28 cellular contexts compared by ENCODE assay signal in genomic region chr1:6966326-6966725, GRCh38.
"Had no signal": no experiment of that assay in that cellular context is flagged by ENCODE, and none has a peak within 500 bp of the region (broad histone marks: within the 10 kb centered on the region; RNA-seq: fewer than 3 reads in every experiment).

No MANE protein-coding gene starts in this region.

- H3K9me3 Mint-ChIP-seq: naive thymus-derived CD4-positive, alpha-beta T cell; natural killer cell; nephron; neural progenitor cell; stimulated activated naive CD8-positive, alpha-beta T cell treated with anti-CD3 and anti-CD28 coated beads, Interleukin-15, amount 100 ng/mL, for 72 hours; type B pancreatic cell had no signal

- H3K4me3 Mint-ChIP-seq: naive thymus-derived CD4-positive, alpha-beta T cell; natural killer cell; neural progenitor cell; stimulated activated memory B cell treated with anti-CD40 and anti-IgM and Interleukin-4, amounts not matched to agents 10 μg/mL and 1 μg/mL and 100 μg/mL, for 72 hours; stimulated activated naive CD8-positive, alpha-beta T cell treated with anti-CD3 and anti-CD28 coated beads, Interleukin-15, amount 100 ng/mL, for 72 hours; type B pancreatic cell had no signal

- H3K36me3 Mint-ChIP-seq: naive thymus-derived CD4-positive, alpha-beta T cell; natural killer cell; neural progenitor cell; stimulated activated memory B cell treated with anti-CD40 and anti-IgM and Interleukin-4, amounts not matched to agents 10 μg/mL and 1 μg/mL and 100 μg/mL, for 72 hours; type B pancreatic cell had no signal

- H3K9ac ChIP-seq: neural progenitor cell had no signal

- H3K9me3 ChIP-seq: pancreas, prostate gland, right atrium auricular region, suprapubic skin, testis, tibial artery, transverse colon, upper lobe of right lung, uterus had no signal

- H2AFZ ChIP-seq: neural progenitor cell had no signal

- ATAC-seq: naive thymus-derived CD4-positive, alpha-beta T cell; natural killer cell; pancreas; sciatic nerve; stimulated activated memory B cell treated with anti-CD40 and anti-IgM and Interleukin-4, amounts not matched to agents 10 μg/mL and 1 μg/mL and 100 μg/mL, for 72 hours; stimulated activated naive CD8-positive, alpha-beta T cell treated with anti-CD3 and anti-CD28 coated beads, Interleukin-15, amount 100 ng/mL, for 72 hours; stimulated activated naive CD8-positive, alpha-beta T cell treated with anti-CD3 and anti-CD28 coated beads, Interleukin-15, Interleukin-2, amounts not matched to agents 100 U/mL and 50 U/mL, for 24 hours; upper lobe of right lung had no signal

- H3K27ac ChIP-seq: neural progenitor cell, pancreas, prostate gland, right atrium auricular region, suprapubic skin, testis, tibial artery, transverse colon, upper lobe of right lung, uterus had no signal

- DNase-seq: naive thymus-derived CD4-positive, alpha-beta T cell; natural killer cell; occipital lobe; pancreas; retina; small intestine; stimulated activated CD4-positive, alpha-beta T cell treated with anti-CD3 and anti-CD28 coated beads, Interleukin-15, amount 100 ng/mL, for 24 hours; stimulated activated CD4-positive, alpha-beta T cell treated with anti-CD3 and anti-CD28 coated beads, Interleukin-2, amount 100 ng/mL, for 24 hours; stimulated activated CD4-positive, alpha-beta T cell treated with anti-CD3 and anti-CD28 coated beads, Interleukin-2, amount 100 ng/mL, for 48 hours; stimulated activated CD4-positive, alpha-beta T cell treated with anti-CD3 and anti-CD28 coated beads, Interleukin-4, amount 100 ng/mL, for 4 hours; stimulated activated CD8-positive, alpha-beta memory T cell treated with anti-CD3 and anti-CD28 coated beads, Interleukin-4, amount 100 ng/mL, for 48 hours; stimulated activated naive CD4-positive, alpha-beta T cell; stimulated activated naive CD8-positive, alpha-beta T cell treated with anti-CD3 and anti-CD28 coated beads, Interleukin-15, amount 100 ng/mL, for 72 hours; stimulated activated naive CD8-positive, alpha-beta T cell treated with anti-CD3 and anti-CD28 coated beads, Interleukin-15, Interleukin-2, amounts not matched to agents 100 U/mL and 50 U/mL, for 24 hours; substantia nigra; testis; tibial artery; transverse colon; upper lobe of right lung; uterus had no signal

- H3K4me2 ChIP-seq: neural progenitor cell had no signal

- H3K4me3 ChIP-seq: neural progenitor cell, pancreas, prostate gland, right atrium auricular region, suprapubic skin, testis, tibial artery, transverse colon, upper lobe of right lung, uterus had no signal

- H3K4me1 ChIP-seq: pancreas, uterus had no signal

- H3K36me3 ChIP-seq: neural progenitor cell, pancreas, prostate gland, right atrium auricular region, suprapubic skin, tibial artery, transverse colon, upper lobe of right lung, uterus had no signal

- H3K27me3 ChIP-seq: neural progenitor cell, pancreas, testis, uterus had no signal

- H3K27ac Mint-ChIP-seq: natural killer cell; neural progenitor cell; stimulated activated memory B cell treated with anti-CD40 and anti-IgM and Interleukin-4, amounts not matched to agents 10 μg/mL and 1 μg/mL and 100 μg/mL, for 72 hours; type B pancreatic cell had no signal
